10 cellular contexts compared by ENCODE assay signal in genomic region chr7:104040666-104041065, GRCh38. TPM values are rescaled to one million over a fixed set of nuclear protein-coding genes. Genes with fewer than 3 reads are reported as not detected.
"Had no signal": no experiment of that assay in that cellular context is flagged by ENCODE, and none has a peak within 500 bp of the region (broad histone marks: within the 10 kb centered on the region; RNA-seq: fewer than 3 reads in every experiment).

No MANE protein-coding gene starts in this region.

- DNase-seq: activated CD4-positive, alpha-beta T cell treated with anti-CD3 and anti-CD28 coated beads, Interleukin-2, amount 50 U/mL, for 1 hour; body of pancreas; mammary epithelial cell; psoas muscle; stimulated activated CD4-positive, alpha-beta T cell treated with anti-CD3 and anti-CD28 coated beads, Interleukin-12 subunit alpha, Interleukin-12 subunit beta, amount 100 ng/mL, for 4 hours; stimulated activated naive CD4-positive, alpha-beta T cell; T-helper 2 cell had no signal

- H3K4me3 ChIP-seq: body of pancreas, psoas muscle had no signal

- H3K9me3 ChIP-seq: body of pancreas, psoas muscle had no signal

- H3K4me1 ChIP-seq: body of pancreas, psoas muscle had no signal

- H3K27ac ChIP-seq: body of pancreas, psoas muscle had no signal

- ATAC-seq: body of pancreas, left lobe of liver, psoas muscle, sciatic nerve had no signal

- H3K27me3 ChIP-seq: body of pancreas had no signal

RNA-seq across cellular contexts. Expression of gene RELN, which starts 51.2 kb away (rescaled TPM):
- total RNA-seq: activated CD8-positive, alpha-beta memory T cell treated with anti-CD3 and anti-CD28 coated beads for 36 hours had no signal
